In genomic region chr16:69116911-69117310, GRCh38 we compare ENCODE assay signal across 1 cellular context.
TF ChIP-seq lines count a peak whose summit lies in the region.

No MANE protein-coding gene starts in this region.

TF ChIP-seq in endothelial cell of umbilical vein, 7 proteins besides CTCF, POLR2A, EP300 and RAD21 (continued from another document):
- TF ChIP-seq FOS (IDR thresholded peaks at IDR 0.05; ENCODE audit: borderline replicate concordance, insufficient read depth, low read length), result no peak
- no peak for TF ChIP-seq MYC (IDR thresholded peaks at IDR 0.05; ENCODE audit: low read depth, low read length)
- no peak for TF ChIP-seq JUN (IDR thresholded peaks at IDR 0.05; ENCODE audit: borderline replicate concordance, insufficient read depth, insufficient read length, low read depth)
- no peak for TF ChIP-seq POLR2AphosphoS5 (IDR thresholded peaks at IDR 0.05; ENCODE audit: insufficient read depth, low read depth, low read length)
- TF ChIP-seq MAX (IDR thresholded peaks at IDR 0.05; ENCODE audit: insufficient read depth, insufficient read length), result no peak
- no peak for TF ChIP-seq EZH2 (IDR thresholded peaks at IDR 0.05; ENCODE audit: borderline replicate concordance, low read depth, low read length, severe bottlenecking)
